Comparison of ENCODE assay signal across 20 cellular contexts in genomic region chr10:130014734-130015695, GRCh38. TPM values are rescaled to one million over a fixed set of nuclear protein-coding genes. Genes with fewer than 3 reads are reported as not detected.
"Had no signal": no experiment of that assay in that cellular context is flagged by ENCODE, and none has a peak within 500 bp of the region (broad histone marks: within the 10 kb centered on the region; RNA-seq: fewer than 3 reads in every experiment).

No MANE protein-coding gene starts in this region.

- H3K27ac ChIP-seq: brain microvascular endothelial cell, left ventricle myocardium inferior, spleen, thyroid gland had no signal

- H3K4me3 Mint-ChIP-seq: activated CD4-positive, alpha-beta memory T cell treated with anti-CD3 and anti-CD28 coated beads for 36 hours; activated naive CD4-positive, alpha-beta T cell treated with anti-CD3 and anti-CD28 coated beads, Interleukin-2, amount 50 U/mL, for 24 hours; natural killer cell had no signal

- H3K36me3 ChIP-seq: brain microvascular endothelial cell, left ventricle myocardium inferior, spleen, thyroid gland had no signal

- DNase-seq: activated CD4-positive, alpha-beta memory T cell treated with anti-CD3 and anti-CD28 coated beads for 36 hours; activated CD4-positive, alpha-beta T cell treated with anti-CD3 and anti-CD28 coated beads for 48 hours; activated gamma-delta T cell treated with Interleukin-2 at 50 U/mL for 16 hours; activated T-cell treated with anti-CD3 and anti-CD28 coated beads, Interleukin-2, amount 50 U/mL, for 1 hour; aorta; brain microvascular endothelial cell; dermis blood vessel endothelial cell; effector memory CD4-positive, alpha-beta T cell; glutamatergic neuron; hippocampal formation; kidney glomerular epithelial cell; left ventricle myocardium inferior; midbrain; natural killer cell; spleen; stimulated activated CD4-positive, alpha-beta T cell treated with anti-CD3 and anti-CD28 coated beads, Interleukin-4, amount 100 ng/mL, for 1 hour; stimulated activated naive CD4-positive, alpha-beta T cell treated with Interleukin-2 at 50 U/mL for 16 hours; T-helper 1 cell; thyroid gland had no signal

- H3K36me3 Mint-ChIP-seq: activated CD4-positive, alpha-beta memory T cell treated with anti-CD3 and anti-CD28 coated beads for 36 hours; activated naive CD4-positive, alpha-beta T cell treated with anti-CD3 and anti-CD28 coated beads, Interleukin-2, amount 50 U/mL, for 24 hours; natural killer cell had no signal

- H3K4me1 Mint-ChIP-seq: activated naive CD4-positive, alpha-beta T cell treated with anti-CD3 and anti-CD28 coated beads, Interleukin-2, amount 50 U/mL, for 24 hours; natural killer cell had no signal

- H3K27me3 ChIP-seq: brain microvascular endothelial cell, thyroid gland had no signal

- H3K9me3 Mint-ChIP-seq: activated CD4-positive, alpha-beta memory T cell treated with anti-CD3 and anti-CD28 coated beads for 36 hours; activated naive CD4-positive, alpha-beta T cell treated with anti-CD3 and anti-CD28 coated beads, Interleukin-2, amount 50 U/mL, for 24 hours; natural killer cell had no signal

- H3K4me1 ChIP-seq: left ventricle myocardium inferior, spleen, thyroid gland had no signal

- H3K4me3 ChIP-seq: left ventricle myocardium inferior, spleen, thyroid gland had no signal

- H3K27ac Mint-ChIP-seq: activated CD4-positive, alpha-beta memory T cell treated with anti-CD3 and anti-CD28 coated beads for 36 hours; activated naive CD4-positive, alpha-beta T cell treated with anti-CD3 and anti-CD28 coated beads, Interleukin-2, amount 50 U/mL, for 24 hours; natural killer cell had no signal

- ATAC-seq: natural killer cell had no signal

- H3K9me3 ChIP-seq: left ventricle myocardium inferior, spleen, thyroid gland had no signal

RNA-seq across cellular contexts. Expression of gene EBF3, which starts 50.9 kb away (rescaled TPM):
- total RNA-seq: activated CD4-positive, alpha-beta memory T cell treated with anti-CD3 and anti-CD28 coated beads for 36 hours; natural killer cell had no signal
